ENCODE assay signal across 21 cellular contexts in the genomic region with DNA sequence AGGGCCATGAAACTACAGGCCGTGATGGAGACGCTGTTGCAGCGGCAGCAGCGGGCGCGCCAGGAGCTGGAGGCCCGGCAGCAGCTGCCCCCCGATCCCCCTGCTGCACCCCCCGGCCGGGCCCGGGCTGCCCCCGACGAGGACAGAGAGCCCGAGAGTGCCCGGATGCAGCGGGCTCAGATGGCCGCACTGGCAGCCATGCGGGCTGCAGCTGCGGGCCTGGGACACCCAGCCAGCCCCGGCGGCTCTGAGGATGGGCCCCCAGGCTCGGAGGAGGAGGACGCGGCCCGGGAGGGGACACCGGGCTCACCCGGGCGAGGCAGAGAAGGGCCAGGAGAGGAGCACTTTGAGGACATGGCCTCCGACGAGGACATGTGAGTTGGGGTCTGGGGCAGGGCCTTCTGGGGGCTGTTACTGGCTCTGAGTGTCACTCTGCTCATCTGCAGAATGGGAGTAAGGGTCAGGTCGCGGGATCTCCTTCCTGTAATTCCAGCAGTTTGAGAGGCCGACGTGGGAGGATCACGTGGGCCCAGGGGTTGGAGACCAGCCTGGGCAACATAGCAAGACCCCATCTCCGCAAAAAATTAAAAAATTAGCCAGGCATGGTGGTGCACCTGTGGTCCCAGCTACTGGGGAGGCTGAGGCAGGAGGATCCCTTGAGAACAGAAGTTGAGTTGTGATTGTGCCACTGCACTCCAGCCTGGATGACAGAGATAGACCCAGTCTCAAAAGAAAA. TPM values are rescaled to one million over a fixed set of nuclear protein-coding genes. Genes with fewer than 3 reads are reported as not detected.
DNase-seq lines count a peak whose midpoint lies in the region; ATAC-seq, FAIRE-seq and TF ChIP-seq lines count a peak whose summit lies in the region.
"Had no signal": no experiment of that assay in that cellular context is flagged by ENCODE, and none has a peak within 500 bp of the region (broad histone marks: within the 10 kb centered on the region; RNA-seq: fewer than 3 reads in every experiment).

No MANE protein-coding gene starts in this region.

- H3K9me1 ChIP-seq in K562 (ENCODE audit: control insufficient read depth, insufficient read depth, low read length) = no peaks in the 10 kb centered on the region

- H3K4me1 ChIP-seq in K562 (replicated peaks in 1 of 2; ENCODE audit: control insufficient read depth in 2 of 2, insufficient read depth in 2 of 2, low read length in 2 of 2) (peaks cover 0 to 72% of the 10 kb centered on the region in 2 experiments; a peak in 4 of 5 replicates), Caco-2 (peaks cover 31% of the 10 kb centered on the region)

- 91% methylated on average over 12 of the region's 36 CpGs for WGBS in K562 (ENCODE audit: insufficient coverage, low coverage, missing lambda C conversion rate)

- no peak for TF ChIP-seq CTCF in K562 (IDR thresholded peaks at IDR 0.05 in 2 of 3, conservative IDR thresholded peaks at IDR 0.05 in 1 of 3; ENCODE audit: insufficient read depth in 2 of 3, low read depth in 1 of 3, low read length in 3 of 3)
- no peak for TF ChIP-seq CTCF in nephron (IDR thresholded peaks at IDR 0.05; ENCODE audit: unreplicated experiment in 3 of 3)
- no peak for TF ChIP-seq CTCF in Caco-2 (IDR thresholded peaks at IDR 0.05; ENCODE audit: insufficient read depth in 1 of 2, low read depth in 1 of 2, low read length in 1 of 2, severe bottlenecking in 1 of 2, unreplicated experiment in 1 of 2)

- TF ChIP-seq RAD21 in K562 (CRISPR knock-in tag; conservative IDR thresholded peaks at IDR 0.05 in 1 of 2, IDR thresholded peaks at IDR 0.05 in 1 of 2) = no peak

- in situ Hi-C loops in K562 (cut with MboI) = no loop called here

- ATAC-seq in activated naive CD4-positive, alpha-beta T cell treated with anti-CD3 and anti-CD28 coated beads, Interleukin-2, amount 50 U/mL, for 72 hours = no peak
- no peak for ATAC-seq in K562
- ATAC-seq in stimulated activated memory B cell treated with anti-CD40 and anti-IgM and Interleukin-4, amounts not matched to agents 10 μg/mL and 1 μg/mL and 100 μg/mL, for 72 hours = no peak
- ATAC-seq: Panc1 had no signal

- intact Hi-C loops in activated naive CD4-positive, alpha-beta T cell treated with anti-CD3 and anti-CD28 coated beads for 36 hours (cut with micrococcal nuclease) = loop anchor here (5.0 kb wide), 2 partner anchors 168 to 263 kb away; partner anchors contain the start of gene POLR2E
- intact Hi-C loops in K562 (cut with micrococcal nuclease) (no loop called here), Caco-2 (cut with micrococcal nuclease; ENCODE audit: unreplicated experiment) (no loop called here)

- peaks cover 83% of the 10 kb centered on the region for H3K79me2 ChIP-seq in K562 (ENCODE audit: control insufficient read depth, insufficient read depth, low read length)

- H3K9me3 ChIP-seq in K562 (replicated peaks; ENCODE audit: control insufficient read depth, insufficient read depth, low read depth, low read length) = no peaks in the 10 kb centered on the region
- no peaks in the 10 kb centered on the region for H3K9me3 ChIP-seq in Caco-2
- H3K9me3 ChIP-seq: SJSA1 had no signal

- CTCF ChIA-PET in activated naive CD4-positive, alpha-beta T cell treated with anti-CD3 and anti-CD28 coated beads for 36 hours (lab: Charles Lee) = interaction anchor here (0.6 kb wide), 1 partner anchor 167 kb away, joined by 3 read pairs; no protein-coding TSS in a partner anchor
- CTCF ChIA-PET in K562 (lab: Yijun Ruan, JAX; ENCODE audit: low intra/inter-chr PET ratio) (no interaction called here), Caco-2 (lab: Charles Lee) (no interaction called here)

- TF ChIP-seq EP300 in K562 (IDR thresholded peaks at IDR 0.05; ENCODE audit: low read length) = no peak

- H3K27me3 Mint-ChIP-seq in activated naive CD4-positive, alpha-beta T cell treated with anti-CD3 and anti-CD28 coated beads for 36 hours (ENCODE audit: low read depth) = no peaks in the 10 kb centered on the region
- H3K27me3 Mint-ChIP-seq in nephron (ENCODE audit: low read depth) = no peaks in the 10 kb centered on the region
- no peaks in the 10 kb centered on the region for H3K27me3 Mint-ChIP-seq in stimulated activated memory B cell treated with anti-CD40 and anti-IgM and Interleukin-4, amounts not matched to agents 10 μg/mL and 1 μg/mL and 100 μg/mL, for 72 hours
- H3K27me3 Mint-ChIP-seq in Caco-2 (ENCODE audit: insufficient read depth, unreplicated experiment) = no peaks in the 10 kb centered on the region
- H3K27me3 Mint-ChIP-seq: CD4-positive, CD25-positive, alpha-beta regulatory T cell had no signal

- peaks cover 2% of the 10 kb centered on the region for H3K36me3 Mint-ChIP-seq in activated naive CD4-positive, alpha-beta T cell treated with anti-CD3 and anti-CD28 coated beads for 36 hours (ENCODE audit: low read depth)
- peaks cover 0 to 6% of the 10 kb centered on the region in 2 donors for H3K36me3 Mint-ChIP-seq in activated naive CD4-positive, alpha-beta T cell treated with anti-CD3 and anti-CD28 coated beads, Interleukin-2, amount 50 U/mL, for 72 hours
- H3K36me3 Mint-ChIP-seq in nephron (ENCODE audit: low read depth) = peaks cover 18% of the 10 kb centered on the region
- H3K36me3 Mint-ChIP-seq in stimulated activated memory B cell treated with anti-CD40 and anti-IgM and Interleukin-4, amounts not matched to agents 10 μg/mL and 1 μg/mL and 100 μg/mL, for 72 hours = peaks cover 19% of the 10 kb centered on the region
- peaks cover 60% of the 10 kb centered on the region for H3K36me3 Mint-ChIP-seq in Caco-2 (ENCODE audit: insufficient read depth, unreplicated experiment)
- H3K36me3 Mint-ChIP-seq: CD4-positive, CD25-positive, alpha-beta regulatory T cell had no signal

- no peak for TF ChIP-seq POLR2A in K562 (conservative IDR thresholded peaks at IDR 0.05)

- no peak overlapping the region for H2AFZ ChIP-seq in K562 (ENCODE audit: low read depth, low read length)

- no peak overlapping the region for H3K4me2 ChIP-seq in K562 (ENCODE audit: insufficient read depth, low read length)

- H3K27ac Mint-ChIP-seq in activated naive CD4-positive, alpha-beta T cell treated with anti-CD3 and anti-CD28 coated beads for 36 hours = no peak overlapping the region
- H3K27ac Mint-ChIP-seq in activated naive CD4-positive, alpha-beta T cell treated with anti-CD3 and anti-CD28 coated beads, Interleukin-2, amount 50 U/mL, for 72 hours = no peak overlapping the region
- H3K27ac Mint-ChIP-seq in nephron (peak overlapping the region in 2 of 3 experiments; percentile 70), Caco-2 (ENCODE audit: unreplicated experiment) (no peak overlapping the region)
- no peak overlapping the region for H3K27ac Mint-ChIP-seq in stimulated activated memory B cell treated with anti-CD40 and anti-IgM and Interleukin-4, amounts not matched to agents 10 μg/mL and 1 μg/mL and 100 μg/mL, for 72 hours
- H3K27ac Mint-ChIP-seq: CD4-positive, CD25-positive, alpha-beta regulatory T cell had no signal

- no peak for DNase-seq in activated naive CD4-positive, alpha-beta T cell treated with anti-CD3 and anti-CD28 coated beads for 36 hours
- DNase-seq in activated naive CD4-positive, alpha-beta T cell treated with anti-CD3 and anti-CD28 coated beads, Interleukin-2, amount 50 U/mL, for 72 hours (ENCODE audit: low spot score in 2 of 2) = no peak
- DNase-seq in K562 (ENCODE audit: extremely low read depth in 1 of 4, low spot score in 3 of 4) (no peak), Caco-2 (no peak), RKO (ENCODE audit: low spot score) (no peak), C1 segment of cervical spinal cord (lab: John Stamatoyannopoulos, UW) (no peak)
- DNase-seq: Calu3; CD4-positive, CD25-positive, alpha-beta regulatory T cell; DMS53; NCI-H1436; NCI-H2029; NCI-H345; NCI-H524 treated with DMSO at 0.1 percent for 48 hours had no signal

- FAIRE-seq in K562 (lab: Jason Lieb, UNC) = no peak

- H3K36me3 ChIP-seq in K562 (ENCODE audit: control insufficient read depth, insufficient read depth, low read length) (peaks cover 62% of the 10 kb centered on the region; the same call in 2 of the 3 replicates), Caco-2 (ENCODE audit: control insufficient read depth, insufficient read depth, low read length) (peaks cover 3% of the 10 kb centered on the region)

- BruUV-seq in K562 (replicated peaks; lab: Mats Ljungman, UMichigan) (no TSS peak), Caco-2 (replicated peaks; lab: Mats Ljungman, UMichigan) (no TSS peak)

- no peak overlapping the region for H3K27ac ChIP-seq in K562 (ENCODE audit: extremely low read depth, low read depth, low read length)
- H3K27ac ChIP-seq: SJSA1 had no signal

- H3K9ac ChIP-seq in K562 (ENCODE audit: insufficient read depth in 1 of 2, low read depth in 2 of 2, low read length in 2 of 2) = no peak overlapping the region

- POLR2A ChIA-PET in K562 (lab: Yijun Ruan, JAX) = interaction anchor here (1.0 kb wide), 1 partner anchor 10 kb away, joined by 3 read pairs; no protein-coding TSS in a partner anchor
- POLR2A ChIA-PET in Caco-2 (lab: Charles Lee) = no interaction called here

- H4K20me1 ChIP-seq in K562 (replicated peaks; ENCODE audit: control insufficient read depth, insufficient read depth, low read length) = no peaks in the 10 kb centered on the region; the same call in 1 of the 2 replicates

- H3K4me1 Mint-ChIP-seq in activated naive CD4-positive, alpha-beta T cell treated with anti-CD3 and anti-CD28 coated beads for 36 hours (ENCODE audit: low read depth) = peaks cover 12% of the 10 kb centered on the region
- peaks cover 4% of the 10 kb centered on the region for H3K4me1 Mint-ChIP-seq in nephron
- peaks cover 55% of the 10 kb centered on the region for H3K4me1 Mint-ChIP-seq in stimulated activated memory B cell treated with anti-CD40 and anti-IgM and Interleukin-4, amounts not matched to agents 10 μg/mL and 1 μg/mL and 100 μg/mL, for 72 hours
- H3K4me1 Mint-ChIP-seq in Caco-2 (ENCODE audit: low read depth, unreplicated experiment) = no peaks in the 10 kb centered on the region

- H3K4me3 ChIP-seq in K562 (no peak overlapping the region), Caco-2 (ENCODE audit: low read depth, low read length) (no peak overlapping the region)
- H3K4me3 ChIP-seq: SJSA1 had no signal

- peak overlapping the region; percentile 9 for H3K4me3 Mint-ChIP-seq in activated naive CD4-positive, alpha-beta T cell treated with anti-CD3 and anti-CD28 coated beads for 36 hours
- H3K4me3 Mint-ChIP-seq in nephron = peak overlapping the region; percentile 50 to 70 (median 69)
- peak overlapping the region; percentile 7 for H3K4me3 Mint-ChIP-seq in stimulated activated memory B cell treated with anti-CD40 and anti-IgM and Interleukin-4, amounts not matched to agents 10 μg/mL and 1 μg/mL and 100 μg/mL, for 72 hours
- no peak overlapping the region for H3K4me3 Mint-ChIP-seq in Caco-2 (ENCODE audit: unreplicated experiment)

- H3K9me3 Mint-ChIP-seq in activated naive CD4-positive, alpha-beta T cell treated with anti-CD3 and anti-CD28 coated beads for 36 hours = no peaks in the 10 kb centered on the region
- no peaks in the 10 kb centered on the region for H3K9me3 Mint-ChIP-seq in activated naive CD4-positive, alpha-beta T cell treated with anti-CD3 and anti-CD28 coated beads, Interleukin-2, amount 50 U/mL, for 72 hours
- H3K9me3 Mint-ChIP-seq in nephron (no peaks in the 10 kb centered on the region), Caco-2 (ENCODE audit: unreplicated experiment) (no peaks in the 10 kb centered on the region)
- no peaks in the 10 kb centered on the region for H3K9me3 Mint-ChIP-seq in stimulated activated memory B cell treated with anti-CD40 and anti-IgM and Interleukin-4, amounts not matched to agents 10 μg/mL and 1 μg/mL and 100 μg/mL, for 72 hours
- H3K9me3 Mint-ChIP-seq: CD4-positive, CD25-positive, alpha-beta regulatory T cell had no signal

- no peaks in the 10 kb centered on the region for H3K27me3 ChIP-seq in K562 (ENCODE audit: control insufficient read depth in 2 of 2, insufficient read depth in 2 of 2, low read length in 2 of 2)
- no peaks in the 10 kb centered on the region for H3K27me3 ChIP-seq in Caco-2 (replicated peaks; ENCODE audit: control insufficient read depth, insufficient read depth, low read length)
- H3K27me3 ChIP-seq: SJSA1 had no signal

RNA-seq across cellular contexts. Expression of gene ARID3A, which starts 3.9 kb away (rescaled TPM):
- total RNA-seq in activated naive CD4-positive, alpha-beta T cell treated with anti-CD3 and anti-CD28 coated beads for 36 hours = 10 to 100 TPM; 23.1 to 28.4 TPM
- total RNA-seq in activated naive CD4-positive, alpha-beta T cell treated with anti-CD3 and anti-CD28 coated beads, Interleukin-2, amount 50 U/mL, for 72 hours = 10 to 100 TPM; 22.4 to 35.7 TPM
- total RNA-seq in K562 (2011; cell fraction: chromatin; rRNA removed; ENCODE audit: low replicate concordance) = 89.0 and 254 TPM in 2 replicates
- total RNA-seq in K562 (2011; cell fraction: nucleolus; rRNA removed) = 180 and 206 TPM in 2 replicates
- 120 and 121 TPM in 2 replicates for total RNA-seq in K562 (2011; cell fraction: nucleoplasm; rRNA removed)
- total RNA-seq in K562 (2014; rRNA removed) (55.2 and 62.0 TPM in 2 replicates), K562 (2014; rRNA removed; fragmentation: Illumina TruSeq; extraction: Trizol) (14.8 and 16.4 TPM in 2 replicates), K562 (2015; rRNA removed; fragmentation: Illumina TruSeq; extraction: Trizol) (39.0 and 41.3 TPM in 2 replicates), K562 (2021) (97.2 and 118 TPM in 2 replicates), Caco-2 (2022) (217 and 239 TPM in 2 replicates)
- polyA plus RNA-seq in K562 (2011; rRNA removed) (27.9 and 44.1 TPM in 2 replicates), K562 (2014; fragmentation: Illumina TruSeq; extraction: Trizol) (31.2 and 62.4 TPM in 2 replicates), K562 (2014; fragmentation: Nextera tagmentation; extraction: Ambion mirVana) (1 to 10 TPM; 1.4 to 2.0 TPM), K562 (2014; rRNA removed) (31.0 and 46.7 TPM in 2 replicates)
- 43.2 and 88.8 TPM in 2 replicates for polyA plus RNA-seq in K562 (2011; cell fraction: cytosol; rRNA removed)
- 58.8 and 128 TPM in 2 replicates for polyA plus RNA-seq in K562 (2011; cell fraction: nucleus; rRNA removed)
- 49.0 and 52.3 TPM in 2 replicates for polyA plus RNA-seq in K562 (2012)
- 36.2 and 53.3 TPM in 2 replicates for polyA minus RNA-seq in K562 (2011; rRNA and poly(A)+ RNA removed)
- 119 and 167 TPM in 2 replicates for polyA minus RNA-seq in K562 (2011; cell fraction: cytosol; rRNA and poly(A)+ RNA removed)
- 45.8 and 47.4 TPM in 2 replicates for polyA minus RNA-seq in K562 (2011; cell fraction: nucleus; rRNA and poly(A)+ RNA removed)

RNA-seq across cellular contexts. Expression of gene KISS1R, which starts 12.6 kb away (rescaled TPM):
- 1 to 10 TPM; 5.3 to 6.6 TPM for total RNA-seq in activated naive CD4-positive, alpha-beta T cell treated with anti-CD3 and anti-CD28 coated beads for 36 hours
- 10 to 100 TPM; 10.9 to 32.4 TPM for total RNA-seq in activated naive CD4-positive, alpha-beta T cell treated with anti-CD3 and anti-CD28 coated beads, Interleukin-2, amount 50 U/mL, for 72 hours
- total RNA-seq in K562 (2011; cell fraction: chromatin; rRNA removed; ENCODE audit: low replicate concordance) = 13.9 and 50.0 TPM in 2 replicates
- 79.5 and 104 TPM in 2 replicates for total RNA-seq in K562 (2011; cell fraction: nucleolus; rRNA removed)
- total RNA-seq in K562 (2011; cell fraction: nucleoplasm; rRNA removed) = 29.6 and 30.1 TPM in 2 replicates
- total RNA-seq in K562 (2014; rRNA removed) (19.3 and 26.7 TPM in 2 replicates), K562 (2014; rRNA removed; fragmentation: Illumina TruSeq; extraction: Trizol) (0.80 and 1.1 TPM in 2 replicates), K562 (2015; rRNA removed; fragmentation: Illumina TruSeq; extraction: Trizol) (2.0 and 2.7 TPM in 2 replicates), K562 (2021) (36.2 and 39.4 TPM in 2 replicates), Caco-2 (2022) (13.0 and 16.6 TPM in 2 replicates)
- polyA plus RNA-seq in K562 (2011; rRNA removed) (2.8 and 6.3 TPM in 2 replicates), K562 (2014; fragmentation: Illumina TruSeq; extraction: Trizol) (0.37 and 2.7 TPM in 2 replicates), K562 (2014; fragmentation: Nextera tagmentation; extraction: Ambion mirVana) (under 1 TPM; 0.55 to 0.75 TPM), K562 (2014; rRNA removed) (17.3 and 26.8 TPM in 2 replicates)
- 4.3 and 59.2 TPM in 2 replicates for polyA plus RNA-seq in K562 (2011; cell fraction: cytosol; rRNA removed)
- polyA plus RNA-seq in K562 (2011; cell fraction: nucleus; rRNA removed) = 36.4 and 172 TPM in 2 replicates
- polyA plus RNA-seq in K562 (2012) = 6.9 and 23.9 TPM in 2 replicates
- polyA minus RNA-seq in K562 (2011; rRNA and poly(A)+ RNA removed) = 0.30 and 1.8 TPM in 2 replicates
- polyA minus RNA-seq in K562 (2011; cell fraction: cytosol; rRNA and poly(A)+ RNA removed) = 5.8 and 14.1 TPM in 2 replicates
- polyA minus RNA-seq in K562 (2011; cell fraction: nucleus; rRNA and poly(A)+ RNA removed) = 5.8 and 22.6 TPM in 2 replicates
- total RNA-seq: Calu3, HT-29, MCF 10A, SJSA1 had no signal
- polyA plus RNA-seq: AG04450 had no signal

RNA-seq across cellular contexts. Expression of gene R3HDM4, which starts 16.7 kb away (rescaled TPM):
- total RNA-seq in activated naive CD4-positive, alpha-beta T cell treated with anti-CD3 and anti-CD28 coated beads for 36 hours = 100 to 1,000 TPM; 111 to 120 TPM
- total RNA-seq in activated naive CD4-positive, alpha-beta T cell treated with anti-CD3 and anti-CD28 coated beads, Interleukin-2, amount 50 U/mL, for 72 hours = 100 to 1,000 TPM in 1 of 2 donors, 10 to 100 TPM in 1; 98.3 to 102 TPM
- 66.6 and 166 TPM in 2 replicates for total RNA-seq in K562 (2011; cell fraction: chromatin; rRNA removed; ENCODE audit: low replicate concordance)
- 109 and 113 TPM in 2 replicates for total RNA-seq in K562 (2011; cell fraction: nucleolus; rRNA removed)
- total RNA-seq in K562 (2011; cell fraction: nucleoplasm; rRNA removed) = 92.6 and 119 TPM in 2 replicates
- total RNA-seq in K562 (2014; rRNA removed) = 63.2 and 75.6 TPM in 2 replicates
- total RNA-seq in K562 (2014; rRNA removed; fragmentation: Illumina TruSeq; extraction: Trizol) = 21.4 and 26.2 TPM in 2 replicates
- total RNA-seq in K562 (2015; rRNA removed; fragmentation: Illumina TruSeq; extraction: Trizol) = 44.6 and 46.1 TPM in 2 replicates
- total RNA-seq in K562 (2021) = 133 and 138 TPM in 2 replicates
- 59.0 and 93.9 TPM in 2 replicates for polyA plus RNA-seq in K562 (2011; rRNA removed)
- 105 and 207 TPM in 2 replicates for polyA plus RNA-seq in K562 (2011; cell fraction: cytosol; rRNA removed)
- 149 and 223 TPM in 2 replicates for polyA plus RNA-seq in K562 (2011; cell fraction: nucleus; rRNA removed)
- 85.0 and 165 TPM in 2 replicates for polyA plus RNA-seq in K562 (2012)
- 87.6 and 109 TPM in 2 replicates for polyA plus RNA-seq in K562 (2014; fragmentation: Illumina TruSeq; extraction: Trizol)
- 1 to 10 TPM; 3.2 to 5.6 TPM for polyA plus RNA-seq in K562 (2014; fragmentation: Nextera tagmentation; extraction: Ambion mirVana)
- 140 and 154 TPM in 2 replicates for polyA plus RNA-seq in K562 (2014; rRNA removed)
- 11.6 and 16.6 TPM in 2 replicates for polyA minus RNA-seq in K562 (2011; rRNA and poly(A)+ RNA removed)
- 30.8 and 60.9 TPM in 2 replicates for polyA minus RNA-seq in K562 (2011; cell fraction: cytosol; rRNA and poly(A)+ RNA removed)
- polyA minus RNA-seq in K562 (2011; cell fraction: nucleus; rRNA and poly(A)+ RNA removed) = 22.8 and 25.2 TPM in 2 replicates
- total RNA-seq in Caco-2 (2022) = 57.7 and 60.4 TPM in 2 replicates

RNA-seq across cellular contexts. Expression of gene RNU6-9, which starts 36.4 kb away (rescaled TPM):
- not detected for total RNA-seq in activated naive CD4-positive, alpha-beta T cell treated with anti-CD3 and anti-CD28 coated beads for 36 hours
- not detected for total RNA-seq in activated naive CD4-positive, alpha-beta T cell treated with anti-CD3 and anti-CD28 coated beads, Interleukin-2, amount 50 U/mL, for 72 hours
- total RNA-seq in K562 (2011; cell fraction: chromatin; rRNA removed; ENCODE audit: low replicate concordance) = not detected in 2 replicates
- not detected in 2 replicates for total RNA-seq in K562 (2011; cell fraction: nucleolus; rRNA removed)
- not detected in 2 replicates for total RNA-seq in K562 (2011; cell fraction: nucleoplasm; rRNA removed)
- total RNA-seq in K562 (2014; rRNA removed) (not detected in 2 replicates), K562 (2014; rRNA removed; fragmentation: Illumina TruSeq; extraction: Trizol) (not detected in 2 replicates), K562 (2015; rRNA removed; fragmentation: Illumina TruSeq; extraction: Trizol) (not detected in 2 replicates), K562 (2021) (not detected in 2 replicates), Caco-2 (2022) (not detected in 2 replicates)
- polyA plus RNA-seq in K562 (2011; rRNA removed) (not detected in 2 replicates), K562 (2014; fragmentation: Illumina TruSeq; extraction: Trizol) (not detected in 2 replicates), K562 (2014; fragmentation: Nextera tagmentation; extraction: Ambion mirVana) (not detected), K562 (2014; rRNA removed) (not detected in 2 replicates)
- polyA plus RNA-seq in K562 (2011; cell fraction: cytosol; rRNA removed) = not detected in 2 replicates
- polyA plus RNA-seq in K562 (2011; cell fraction: nucleus; rRNA removed) = not detected in 2 replicates
- polyA plus RNA-seq in K562 (2012) = not detected in 2 replicates
- under 0.01 TPM in 2 replicates for polyA minus RNA-seq in K562 (2011; rRNA and poly(A)+ RNA removed)
- polyA minus RNA-seq in K562 (2011; cell fraction: cytosol; rRNA and poly(A)+ RNA removed) = 667 TPM in 1 of 2 replicates, not detected in the other
- polyA minus RNA-seq in K562 (2011; cell fraction: nucleus; rRNA and poly(A)+ RNA removed) = under 0.01 TPM in 1 of 2 replicates, not detected in the other
- total RNA-seq: Calu3; CD4-positive, CD25-positive, alpha-beta regulatory T cell; H7; HT-29; MCF 10A; SJSA1 had no signal
- polyA plus RNA-seq: AG04450; CD4-positive, CD25-positive, alpha-beta regulatory T cell had no signal

RNA-seq across cellular contexts. Expression of gene MED16, which starts 36.7 kb away (rescaled TPM):
- total RNA-seq in activated naive CD4-positive, alpha-beta T cell treated with anti-CD3 and anti-CD28 coated beads for 36 hours = 10 to 100 TPM; 61.3 to 68.1 TPM
- total RNA-seq in activated naive CD4-positive, alpha-beta T cell treated with anti-CD3 and anti-CD28 coated beads, Interleukin-2, amount 50 U/mL, for 72 hours = 10 to 100 TPM; 42.0 to 61.8 TPM
- 28.6 and 108 TPM in 2 replicates for total RNA-seq in K562 (2011; cell fraction: chromatin; rRNA removed; ENCODE audit: low replicate concordance)
- total RNA-seq in K562 (2011; cell fraction: nucleolus; rRNA removed) = 71.0 and 80.0 TPM in 2 replicates
- total RNA-seq in K562 (2011; cell fraction: nucleoplasm; rRNA removed) = 33.8 and 41.3 TPM in 2 replicates
- total RNA-seq in K562 (2014; rRNA removed) = 15.6 and 22.1 TPM in 2 replicates
- 1.2 and 1.8 TPM in 2 replicates for total RNA-seq in K562 (2014; rRNA removed; fragmentation: Illumina TruSeq; extraction: Trizol)
- total RNA-seq in K562 (2015; rRNA removed; fragmentation: Illumina TruSeq; extraction: Trizol) = 8.6 and 9.3 TPM in 2 replicates
- 59.6 and 59.9 TPM in 2 replicates for total RNA-seq in K562 (2021)
- 10.3 and 26.2 TPM in 2 replicates for polyA plus RNA-seq in K562 (2011; rRNA removed)
- polyA plus RNA-seq in K562 (2011; cell fraction: cytosol; rRNA removed) = 36.6 and 87.3 TPM in 2 replicates
- 34.7 and 60.1 TPM in 2 replicates for polyA plus RNA-seq in K562 (2011; cell fraction: nucleus; rRNA removed)
- 34.1 and 52.5 TPM in 2 replicates for polyA plus RNA-seq in K562 (2012)
- 7.1 and 20.0 TPM in 2 replicates for polyA plus RNA-seq in K562 (2014; fragmentation: Illumina TruSeq; extraction: Trizol)
- polyA plus RNA-seq in K562 (2014; fragmentation: Nextera tagmentation; extraction: Ambion mirVana) = 1 to 10 TPM in 1 of 2 experiments, under 1 TPM in 1; 0.89 to 1.3 TPM
- 21.2 and 30.2 TPM in 2 replicates for polyA plus RNA-seq in K562 (2014; rRNA removed)
- 10.3 and 15.6 TPM in 2 replicates for polyA minus RNA-seq in K562 (2011; rRNA and poly(A)+ RNA removed)
- 72.1 and 84.4 TPM in 2 replicates for polyA minus RNA-seq in K562 (2011; cell fraction: cytosol; rRNA and poly(A)+ RNA removed)
- polyA minus RNA-seq in K562 (2011; cell fraction: nucleus; rRNA and poly(A)+ RNA removed) = 33.7 and 37.4 TPM in 2 replicates
- 64.3 and 69.1 TPM in 2 replicates for total RNA-seq in Caco-2 (2022)

Comparison
In these comparisons a context has a peak if more than half of its experiments do, and no peak if none do; other contexts are left out.
1. H3K27ac Mint-ChIP-seq: peak in nephron (2 of 3); none in activated naive CD4-positive, alpha-beta T cell treated with anti-CD3 and anti-CD28 coated beads for 36 hours (single experiment), activated naive CD4-positive, alpha-beta T cell treated with anti-CD3 and anti-CD28 coated beads, Interleukin-2, amount 50 U/mL, for 72 hours (0 of 2), stimulated activated memory B cell treated with anti-CD40 and anti-IgM and Interleukin-4, amounts not matched to agents 10 μg/mL and 1 μg/mL and 100 μg/mL, for 72 hours (single experiment) and Caco-2 (single experiment).